Comparison of ENCODE assay signal across 14 cellular contexts in the genomic region with DNA sequence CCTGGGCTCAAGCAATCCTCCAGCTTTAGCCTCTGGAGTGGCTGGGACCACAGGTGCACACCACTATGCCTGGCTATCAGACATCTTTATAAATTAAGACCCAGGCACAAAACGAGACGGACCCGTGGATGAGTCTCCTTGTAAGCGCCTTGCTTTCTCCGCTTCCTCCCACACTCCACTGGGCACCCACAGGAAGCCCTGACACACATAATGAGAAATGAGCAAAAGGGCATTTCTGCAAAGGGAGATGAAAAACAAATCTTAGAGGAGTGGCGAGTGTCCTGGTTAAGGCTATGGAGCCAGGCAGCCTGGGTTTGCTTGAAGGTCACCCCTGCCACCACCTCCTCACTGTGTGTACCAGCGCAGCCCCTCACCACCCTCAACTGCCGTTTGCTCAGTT. TPM values are rescaled to one million over a fixed set of nuclear protein-coding genes. Genes with fewer than 3 reads are reported as not detected.
DNase-seq lines count a peak whose midpoint lies in the region; ATAC-seq and TF ChIP-seq lines count a peak whose summit lies in the region.
"Had no signal": no experiment of that assay in that cellular context is flagged by ENCODE, and none has a peak within 500 bp of the region (broad histone marks: within the 10 kb centered on the region; RNA-seq: fewer than 3 reads in every experiment).

No MANE protein-coding gene starts in this region.

- H3K4me1 Mint-ChIP-seq in activated CD4-positive, alpha-beta T cell treated with anti-CD3 and anti-CD28 coated beads, Interleukin-2, amount 10 ng/mL, durations not matched to agents 24 days and 14 days = peaks cover 52% of the 10 kb centered on the region

- no peaks in the 10 kb centered on the region for H3K4me1 ChIP-seq in mucosa of descending colon (ENCODE audit: low read depth)

- H3K9me3 Mint-ChIP-seq in activated CD4-positive, alpha-beta T cell treated with anti-CD3 and anti-CD28 coated beads, Interleukin-2, amount 10 ng/mL, durations not matched to agents 24 days and 14 days = peaks cover 9% of the 10 kb centered on the region

- H3K36me3 ChIP-seq in mucosa of descending colon (ENCODE audit: low read depth) = no peaks in the 10 kb centered on the region

- peaks cover 24% of the 10 kb centered on the region for H3K36me3 Mint-ChIP-seq in activated CD4-positive, alpha-beta T cell treated with anti-CD3 and anti-CD28 coated beads, Interleukin-2, amount 10 ng/mL, durations not matched to agents 24 days and 14 days (ENCODE audit: low read depth)

- H3K27ac ChIP-seq in caudate nucleus (ENCODE audit: low read depth, low read length) = no peak overlapping the region

- in situ Hi-C loops in GM13977 (cut with MboI; ENCODE audit: low pct_unique_long_range_greater_than_20kb, low sequenced_read_pairs, unreplicated experiment) = no loop called here

- H3K4me3 ChIP-seq in mucosa of descending colon = no peak overlapping the region

- H3K27me3 Mint-ChIP-seq in activated CD4-positive, alpha-beta T cell treated with anti-CD3 and anti-CD28 coated beads, Interleukin-2, amount 10 ng/mL, durations not matched to agents 24 days and 14 days = no peaks in the 10 kb centered on the region

- H3K4me3 Mint-ChIP-seq in activated CD4-positive, alpha-beta T cell treated with anti-CD3 and anti-CD28 coated beads, Interleukin-2, amount 10 ng/mL, durations not matched to agents 24 days and 14 days = peak overlapping the region; percentile 69

- intact Hi-C loops in activated CD4-positive, alpha-beta T cell treated with anti-CD3 and anti-CD28 coated beads, Interleukin-2, amount 10 ng/mL, durations not matched to agents 24 days and 14 days (cut with micrococcal nuclease) = no loop called here
- intact Hi-C loops in mucosa of descending colon (cut with DNase I, micrococcal nuclease) = no loop called here
- intact Hi-C loops in left colon (cut with DNase I, micrococcal nuclease) = no loop called here

- peak overlapping the region; percentile 90 for H3K27ac Mint-ChIP-seq in activated CD4-positive, alpha-beta T cell treated with anti-CD3 and anti-CD28 coated beads, Interleukin-2, amount 10 ng/mL, durations not matched to agents 24 days and 14 days

- TF ChIP-seq CTCF in GM13977 (IDR thresholded peaks at IDR 0.05; ENCODE audit: extremely low read depth, insufficient read depth, missing control alignments) = no peak
- no peak for TF ChIP-seq CTCF in mucosa of descending colon (IDR thresholded peaks at IDR 0.05)

- H3K9me3 ChIP-seq in mucosa of descending colon = no peaks in the 10 kb centered on the region

- peak; percentile 72 for DNase-seq in CD1c-positive myeloid dendritic cell (ENCODE audit: extremely low spot score)
- peak; percentile 24 for DNase-seq in GM13977 (ENCODE audit: low spot score)
- peak; percentile 65 for DNase-seq in activated CD4-positive, alpha-beta T cell treated with anti-CD3 and anti-CD28 coated beads, Interleukin-2, amount 10 ng/mL, durations not matched to agents 24 days and 14 days
- DNase-seq in mucosa of descending colon = no peak
- no peak for DNase-seq in left colon
- no peak for DNase-seq in caudate nucleus (lab: John Stamatoyannopoulos, UW)
- DNase-seq in central memory CD4-positive, alpha-beta T cell = no peak
- DNase-seq: amniotic stem cell, hypothalamus, midbrain, NCI-H2029, T1000 had no signal

- ATAC-seq in mucosa of descending colon = peak; percentile 10
- ATAC-seq in GM18519 (IDR thresholded peaks at IDR 0.05; ENCODE audit: low FRiP score, unreplicated experiment) = no peak
- ATAC-seq in left colon = no peak
- ATAC-seq: sciatic nerve had no signal

RNA-seq across cellular contexts. Expression of a gene that starts 56.3 kb away (rescaled TPM):
- total RNA-seq in activated CD4-positive, alpha-beta T cell treated with anti-CD3 and anti-CD28 coated beads, Interleukin-2, amount 10 ng/mL, durations not matched to agents 24 days and 14 days = 13.0 and 14.7 TPM in 2 replicates
- total RNA-seq in mucosa of descending colon (10 to 100 TPM; 23.1 to 44.0 (median 34.1) TPM), left colon (10 to 100 TPM; 24.2 to 28.6 TPM)

Comparison
In these comparisons a context has a peak if more than half of its experiments do, and no peak if none do; other contexts are left out.
1. DNase-seq: peak in CD1c-positive myeloid dendritic cell (single experiment), GM13977 (single experiment) and activated CD4-positive, alpha-beta T cell treated with anti-CD3 and anti-CD28 coated beads, Interleukin-2, amount 10 ng/mL, durations not matched to agents 24 days and 14 days (single experiment); none in mucosa of descending colon (0 of 3), left colon (0 of 2), caudate nucleus (0 of 61) and central memory CD4-positive, alpha-beta T cell (single experiment).